Comparison of ENCODE assay signal across 29 cellular contexts in the genomic region with DNA sequence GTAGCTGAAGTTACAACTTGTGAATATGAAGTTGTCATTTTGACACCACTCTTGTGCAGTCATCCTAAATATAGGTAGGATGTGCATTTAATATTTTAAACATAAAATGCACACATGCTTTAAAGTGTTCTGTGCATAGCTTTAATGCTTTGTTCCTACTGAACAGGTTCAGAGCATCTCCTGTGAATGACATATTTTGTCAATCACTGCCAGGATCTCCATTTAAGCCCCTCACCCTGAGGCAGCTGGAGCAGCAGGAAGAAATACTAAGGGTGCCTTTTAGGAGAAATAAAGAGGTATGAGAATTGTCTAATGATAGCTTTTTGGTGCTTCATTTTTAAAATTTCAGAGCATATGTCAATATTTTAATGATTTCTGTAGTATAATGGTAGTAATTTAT.
"Had no signal": no experiment of that assay in that cellular context is flagged by ENCODE, and none has a peak within 500 bp of the region (broad histone marks: within the 10 kb centered on the region; RNA-seq: fewer than 3 reads in every experiment).

No MANE protein-coding gene starts in this region.

- H3K4me1 Mint-ChIP-seq: stimulated activated effector memory CD8-positive, alpha-beta T cell treated with anti-CD3 and anti-CD28 coated beads, Interleukin-12 subunit alpha, Interleukin-12 subunit beta, amount 100 ng/mL, for 72 hours; stimulated activated memory B cell treated with anti-CD40 and anti-IgM and Interleukin-4, amounts not matched to agents 10 μg/mL and 1 μg/mL and 100 μg/mL, for 72 hours; stimulated activated naive B cell treated with anti-CD40 and anti-IgM and Interleukin-4, amounts not matched to agents 10 μg/mL and 1 μg/mL and 100 μg/mL, for 72 hours; stimulated activated naive CD8-positive, alpha-beta T cell treated with anti-CD3 and anti-CD28 coated beads, Interleukin-15, amount 100 ng/mL, for 72 hours had no signal

- H3K36me3 ChIP-seq: uterus had no signal

- H3K9me3 ChIP-seq: stomach, suprapubic skin, testis, thoracic aorta, thyroid gland, tibial artery, tibial nerve, transverse colon, upper lobe of left lung, upper lobe of right lung, uterus, vagina had no signal

- H3K27me3 Mint-ChIP-seq: stimulated activated memory B cell treated with anti-CD40 and anti-IgM and Interleukin-4, amounts not matched to agents 10 μg/mL and 1 μg/mL and 100 μg/mL, for 72 hours; stimulated activated naive B cell treated with anti-CD40 and anti-IgM and Interleukin-4, amounts not matched to agents 10 μg/mL and 1 μg/mL and 100 μg/mL, for 72 hours; stimulated activated naive CD8-positive, alpha-beta T cell treated with anti-CD3 and anti-CD28 coated beads, Interleukin-15, amount 100 ng/mL, for 72 hours; stimulated activated naive CD8-positive, alpha-beta T cell treated with anti-CD3 and anti-CD28 coated beads, Interleukin-15, Interleukin-2, amounts not matched to agents 100 ng/mL and 50 ng/mL, for 24 hours; type B pancreatic cell had no signal

- H3K9me3 Mint-ChIP-seq: stimulated activated effector memory CD8-positive, alpha-beta T cell treated with anti-CD3 and anti-CD28 coated beads, Interleukin-12 subunit alpha, Interleukin-12 subunit beta, amount 100 ng/mL, for 72 hours; stimulated activated memory B cell treated with anti-CD40 and anti-IgM and Interleukin-4, amounts not matched to agents 10 μg/mL and 1 μg/mL and 100 μg/mL, for 72 hours; stimulated activated naive B cell treated with anti-CD40 and anti-IgM and Interleukin-4, amounts not matched to agents 10 μg/mL and 1 μg/mL and 100 μg/mL, for 72 hours; stimulated activated naive CD8-positive, alpha-beta T cell treated with anti-CD3 and anti-CD28 coated beads, Interleukin-15, amount 100 ng/mL, for 72 hours; stimulated activated naive CD8-positive, alpha-beta T cell treated with anti-CD3 and anti-CD28 coated beads, Interleukin-15, Interleukin-2, amounts not matched to agents 100 ng/mL and 50 ng/mL, for 24 hours; type B pancreatic cell had no signal

- H3K4me3 ChIP-seq: stomach, suprapubic skin, testis, thoracic aorta, thyroid gland, tibial artery, tibial nerve, transverse colon, upper lobe of left lung, upper lobe of right lung, uterus, vagina had no signal

- H3K27ac Mint-ChIP-seq: stimulated activated memory B cell treated with anti-CD40 and anti-IgM and Interleukin-4, amounts not matched to agents 10 μg/mL and 1 μg/mL and 100 μg/mL, for 72 hours; stimulated activated naive B cell treated with anti-CD40 and anti-IgM and Interleukin-4, amounts not matched to agents 10 μg/mL and 1 μg/mL and 100 μg/mL, for 72 hours; type B pancreatic cell had no signal

- FAIRE-seq: urothelium cell line had no signal

- DNase-seq: stimulated activated CD4-positive, alpha-beta T cell treated with anti-CD3 and anti-CD28 coated beads, Interleukin-2, amount 100 ng/mL, for 48 hours; stimulated activated CD4-positive, alpha-beta T cell treated with anti-CD3 and anti-CD28 coated beads, Interleukin-4, amount 100 ng/mL, for 1 hour; stimulated activated CD4-positive, alpha-beta T cell treated with anti-CD3 and anti-CD28 coated beads, Interleukin-4, amount 100 ng/mL, for 24 hours; stimulated activated CD4-positive, alpha-beta T cell treated with anti-CD3 and anti-CD28 coated beads, Interleukin-4, amount 100 ng/mL, for 4 hours; stimulated activated CD8-positive, alpha-beta memory T cell treated with anti-CD3 and anti-CD28 coated beads, Interleukin-4, amount 100 ng/mL, for 48 hours; stimulated activated naive B cell treated with anti-CD40 and anti-IgM and Interleukin-4, amounts not matched to agents 10 μg/mL and 1 μg/mL and 100 μg/mL, for 72 hours; stimulated activated naive CD4-positive, alpha-beta T cell; stimulated activated naive CD4-positive, alpha-beta T cell treated with Interleukin-2 at 50 U/mL for 16 hours; stimulated activated naive CD8-positive, alpha-beta T cell treated with anti-CD3 and anti-CD28 coated beads, Interleukin-15, amount 100 ng/mL, for 72 hours; stimulated activated naive CD8-positive, alpha-beta T cell treated with anti-CD3 and anti-CD28 coated beads, Interleukin-15, Interleukin-2, amounts not matched to agents 100 U/mL and 50 U/mL, for 24 hours; stomach; substantia nigra; testis; thyroid gland; tibial artery; transverse colon; trophoblast cell; upper lobe of left lung; upper lobe of right lung; uterus had no signal

- ATAC-seq: stimulated activated effector memory CD8-positive, alpha-beta T cell treated with anti-CD3 and anti-CD28 coated beads, Interleukin-12 subunit alpha, Interleukin-12 subunit beta, amount 100 ng/mL, for 72 hours; stimulated activated memory B cell treated with anti-CD40 and anti-IgM and Interleukin-4, amounts not matched to agents 10 μg/mL and 1 μg/mL and 100 μg/mL, for 72 hours; stimulated activated naive B cell treated with anti-CD40 and anti-IgM and Interleukin-4, amounts not matched to agents 10 μg/mL and 1 μg/mL and 100 μg/mL, for 72 hours; stimulated activated naive CD8-positive, alpha-beta T cell treated with anti-CD3 and anti-CD28 coated beads, Interleukin-15, amount 100 ng/mL, for 72 hours; stimulated activated naive CD8-positive, alpha-beta T cell treated with anti-CD3 and anti-CD28 coated beads, Interleukin-15, Interleukin-2, amounts not matched to agents 100 U/mL and 50 U/mL, for 24 hours; upper lobe of right lung had no signal

- H3K4me1 ChIP-seq: stomach, suprapubic skin, testis, thyroid gland, tibial artery, transverse colon, upper lobe of right lung, uterus, vagina had no signal

- H3K4me3 Mint-ChIP-seq: stimulated activated effector memory CD8-positive, alpha-beta T cell treated with anti-CD3 and anti-CD28 coated beads, Interleukin-12 subunit alpha, Interleukin-12 subunit beta, amount 100 ng/mL, for 72 hours; stimulated activated memory B cell treated with anti-CD40 and anti-IgM and Interleukin-4, amounts not matched to agents 10 μg/mL and 1 μg/mL and 100 μg/mL, for 72 hours; stimulated activated naive B cell treated with anti-CD40 and anti-IgM and Interleukin-4, amounts not matched to agents 10 μg/mL and 1 μg/mL and 100 μg/mL, for 72 hours; stimulated activated naive CD8-positive, alpha-beta T cell treated with anti-CD3 and anti-CD28 coated beads, Interleukin-15, amount 100 ng/mL, for 72 hours; stimulated activated naive CD8-positive, alpha-beta T cell treated with anti-CD3 and anti-CD28 coated beads, Interleukin-15, Interleukin-2, amounts not matched to agents 100 ng/mL and 50 ng/mL, for 24 hours; type B pancreatic cell had no signal

- H3K27ac ChIP-seq: stomach, suprapubic skin, testis, thoracic aorta, thyroid gland, tibial artery, tibial nerve, transverse colon, upper lobe of left lung, upper lobe of right lung, uterus, vagina had no signal

- H3K27me3 ChIP-seq: stomach, suprapubic skin, testis, thyroid gland, tibial artery, tibial nerve, transverse colon, upper lobe of left lung, upper lobe of right lung, uterus, vagina had no signal
